ENCODE assay signal across 8 cellular contexts in the genomic region with DNA sequence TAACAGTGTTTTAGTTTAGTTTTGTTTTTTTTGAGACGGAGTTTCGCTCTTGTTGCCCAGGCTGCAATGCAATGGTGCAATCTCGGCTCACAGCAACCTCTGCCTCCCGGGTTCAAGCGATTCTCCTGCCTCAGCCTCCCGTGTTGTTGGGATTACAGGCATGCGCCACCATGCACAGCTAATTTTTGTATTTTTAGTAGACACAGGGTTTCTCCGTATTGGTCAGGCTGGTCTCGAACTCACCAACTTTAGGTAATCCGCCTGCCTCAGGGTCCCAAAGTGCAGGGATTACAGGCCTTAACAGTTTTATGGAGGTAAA. TPM values are rescaled to one million over a fixed set of nuclear protein-coding genes. Genes with fewer than 3 reads are reported as not detected.
DNase-seq lines count a peak whose midpoint lies in the region; ATAC-seq, FAIRE-seq and TF ChIP-seq lines count a peak whose summit lies in the region.
"Not testable (repeated sequence)": the region's sequence is repeated elsewhere in the genome, so short reads cannot be mapped to it uniquely, and the experiment has no call there.

No MANE protein-coding gene starts in this region.

- H3K4me1 Mint-ChIP-seq in WTC11 (peaks cover 27% of the 10 kb centered on the region), naive B cell (peaks cover 40 to 49% (median 47%) of the 10 kb centered on the region in 3 donors)
- peaks cover 21 to 41% of the 10 kb centered on the region in 2 donors for H3K4me1 Mint-ChIP-seq in stimulated activated naive B cell treated with anti-CD40 and anti-IgM and Interleukin-4, amounts not matched to agents 10 μg/mL and 1 μg/mL and 100 μg/mL, for 72 hours

- POLR2A ChIA-PET in WTC11 (lab: Charles Lee), result interaction anchor here (1.5 to 2.0 kb wide), 2 partner anchors 18 to 49 kb away, joined by 3 to 14 read pairs; partner anchors contain the start of gene ZNF770

- CTCF ChIA-PET in WTC11 (lab: Charles Lee), result interaction anchor here (1.0 to 2.7 kb wide), 10 partner anchors 10 to 466 kb away, joined by 3 to 24 read pairs (median 4); partner anchors contain the start of gene ZNF770

- DNase-seq in WTC11 (ENCODE audit: low spot score); bronchial epithelial cell (ENCODE audit: low read depth); heart right ventricle; naive B cell; stimulated activated naive B cell treated with anti-CD40 and anti-IgM and Interleukin-4, amounts not matched to agents 10 μg/mL and 1 μg/mL and 100 μg/mL, for 72 hours: not testable (repeated sequence)

- 0 out of 2 replicates have a peak overlapping the region, but pooled peaks have one; percentile 91 for H3K27ac ChIP-seq in BLaER1
- H3K27ac ChIP-seq in HUES64 (ENCODE audit: low read depth, low read length), result not testable (repeated sequence)
- H3K27ac ChIP-seq in heart right ventricle, result peak overlapping the region in 9 of 10 donors; percentile 17 to 91 (median 87)

- H3K9me3 Mint-ChIP-seq in WTC11; naive B cell; stimulated activated naive B cell treated with anti-CD40 and anti-IgM and Interleukin-4, amounts not matched to agents 10 μg/mL and 1 μg/mL and 100 μg/mL, for 72 hours: not testable (repeated sequence)

- H3K36me3 ChIP-seq in BLaER1 (peaks cover 21% of the 10 kb centered on the region), HUES64 (ENCODE audit: insufficient read depth, low read length) (peaks cover 16% of the 10 kb centered on the region)
- H3K36me3 ChIP-seq in bronchial epithelial cell (ENCODE audit: control insufficient read depth, insufficient read depth, low read length); heart right ventricle: not testable (repeated sequence)

- peak overlapping the region; percentile 77 for H3K4me2 ChIP-seq in BLaER1

- intact Hi-C loops in heart right ventricle (cut with DNase I), result not testable (repeated sequence)

- WGBS in HUES64, result 56% methylated on average over 10 of the region's 10 CpGs
- 41 to 44% methylated on average over 10 of the region's 10 CpGs for WGBS in heart right ventricle, 2 donors

- H3K4me1 ChIP-seq in BLaER1 (peaks cover 33% of the 10 kb centered on the region), heart right ventricle (peaks cover 0 to 51% (median 31%) of the 10 kb centered on the region in 9 donors)
- H3K4me1 ChIP-seq in HUES64 (ENCODE audit: insufficient read depth, low read length), result not testable (repeated sequence)

- H4K20me1 ChIP-seq in BLaER1, result peaks cover 43% of the 10 kb centered on the region

- not testable (repeated sequence) for FAIRE-seq in bronchial epithelial cell (lab: Jason Lieb, UNC)

- H3K4me3 ChIP-seq in BLaER1, result peak overlapping the region; percentile 97
- H3K4me3 ChIP-seq in HUES64 (ENCODE audit: low read length), result peak overlapping the region; percentile 83
- H3K4me3 ChIP-seq in bronchial epithelial cell (ENCODE audit: low read depth, low read length), result peak overlapping the region; percentile 61
- H3K4me3 ChIP-seq in heart right ventricle, result peak overlapping the region; percentile 62 to 100 (median 81)

- not testable (repeated sequence) for H3K27me3 ChIP-seq in BLaER1; HUES64 (ENCODE audit: insufficient read depth, low read length); bronchial epithelial cell (ENCODE audit: control insufficient read depth, insufficient read depth, low read length); heart right ventricle

- not testable (repeated sequence) for H3K27me3 Mint-ChIP-seq in WTC11 (ENCODE audit: low read depth); naive B cell; stimulated activated naive B cell treated with anti-CD40 and anti-IgM and Interleukin-4, amounts not matched to agents 10 μg/mL and 1 μg/mL and 100 μg/mL, for 72 hours

- H3K9ac ChIP-seq in BLaER1, result peak overlapping the region; percentile 94; the same call in 1 of the 2 replicates
- H3K9ac ChIP-seq in HUES64 (ENCODE audit: low read depth, low read length), result peak overlapping the region; percentile 44; the same call in 1 of the 2 replicates

- H3K4me3 Mint-ChIP-seq in WTC11 (peak overlapping the region; percentile 99), naive B cell (peak overlapping the region; percentile 95 to 100 (median 98))
- peak overlapping the region; percentile 96 to 97 for H3K4me3 Mint-ChIP-seq in stimulated activated naive B cell treated with anti-CD40 and anti-IgM and Interleukin-4, amounts not matched to agents 10 μg/mL and 1 μg/mL and 100 μg/mL, for 72 hours

- peak; percentile 3 for ATAC-seq in GM21381 (IDR thresholded peaks at IDR 0.05; ENCODE audit: unreplicated experiment)
- not testable (repeated sequence) for ATAC-seq in WTC11; heart right ventricle; naive B cell (ENCODE audit: low read depth in 2 of 2)
- ATAC-seq in stimulated activated naive B cell treated with anti-CD40 and anti-IgM and Interleukin-4, amounts not matched to agents 10 μg/mL and 1 μg/mL and 100 μg/mL, for 72 hours (replicated peaks), result peak; percentile 2

- H3K27ac Mint-ChIP-seq in WTC11 (0 out of 2 replicates have a peak overlapping the region, but pooled peaks have one; percentile 99), naive B cell (peak overlapping the region in 3 of 6 donors; percentile 74 to 98 (median 95))
- not testable (repeated sequence) for H3K27ac Mint-ChIP-seq in stimulated activated naive B cell treated with anti-CD40 and anti-IgM and Interleukin-4, amounts not matched to agents 10 μg/mL and 1 μg/mL and 100 μg/mL, for 72 hours

- H3K36me3 Mint-ChIP-seq in WTC11 (peaks cover 11% of the 10 kb centered on the region), naive B cell (peaks cover 0 to 17% of the 10 kb centered on the region in 2 donors)
- H3K36me3 Mint-ChIP-seq in stimulated activated naive B cell treated with anti-CD40 and anti-IgM and Interleukin-4, amounts not matched to agents 10 μg/mL and 1 μg/mL and 100 μg/mL, for 72 hours, result peaks cover 16 to 24% of the 10 kb centered on the region in 2 donors

- not testable (repeated sequence) for TF ChIP-seq CTCF in WTC11 (IDR thresholded peaks at IDR 0.05); bronchial epithelial cell (IDR thresholded peaks at IDR 0.05; ENCODE audit: insufficient read depth, low read length, severe bottlenecking); heart right ventricle (IDR thresholded peaks at IDR 0.05)

- not testable (repeated sequence) for H3K9me3 ChIP-seq in BLaER1; HUES64 (ENCODE audit: insufficient read depth, low read depth, low read length); heart right ventricle

RNA-seq across cellular contexts. Expression of gene AQR, which starts 0.5 kb away (rescaled TPM):
- polyA plus RNA-seq in HUES64 (2013, experiment 1 of 2), result 32.4 TPM
- polyA plus RNA-seq in HUES64 (2013, experiment 2 of 2), result 39.2 TPM
- total RNA-seq in WTC11 (2021), result 55.6 to 62.1 TPM (median 57.9 TPM) in 3 replicates
- 14.6 and 14.7 TPM in 2 replicates for total RNA-seq in bronchial epithelial cell
- 10 to 100 TPM in 8 of 10 donors, 1 to 10 TPM in 2; 9.4 to 14.6 (median 10.8) TPM for total RNA-seq in heart right ventricle
- 10 to 100 TPM in 1 of 2 donors, 1 to 10 TPM in 1; 6.5 to 11.4 TPM for polyA plus RNA-seq in heart right ventricle
- polyA plus RNA-seq in naive B cell (ENCODE audit: low read depth in 6 of 6), result 10 to 100 TPM in 4 of 6 donors, 1 to 10 TPM in 2; 6.3 to 16.6 (median 11.2) TPM

RNA-seq across cellular contexts. Expression of gene ZNF770, which starts 18.0 kb away (rescaled TPM):
- polyA plus RNA-seq in HUES64 (2013, experiment 1 of 2), result 50.7 TPM
- 48.3 TPM for polyA plus RNA-seq in HUES64 (2013, experiment 2 of 2)
- total RNA-seq in WTC11 (2021) (142 to 158 TPM (median 154 TPM) in 3 replicates), bronchial epithelial cell (59.0 and 76.2 TPM in 2 replicates), heart right ventricle (10 to 100 TPM; 27.3 to 52.7 (median 40.5) TPM)
- polyA plus RNA-seq in heart right ventricle (10 to 100 TPM in 1 of 2 donors, 1 to 10 TPM in 1; 8.7 to 15.2 TPM), naive B cell (ENCODE audit: low read depth in 6 of 6) (100 to 1,000 TPM in 5 of 6 donors, 10 to 100 TPM in 1; 67.4 to 180 (median 148) TPM)
